In genomic region chr1:166185526-166185925, GRCh38 we compare ENCODE assay signal across 22 cellular contexts. TPM values are rescaled to one million over a fixed set of nuclear protein-coding genes. Genes with fewer than 3 reads are reported as not detected.
DNase-seq lines count a peak whose midpoint lies in the region; ATAC-seq and TF ChIP-seq lines count a peak whose summit lies in the region.
"Had no signal": no experiment of that assay in that cellular context is flagged by ENCODE, and none has a peak within 500 bp of the region (broad histone marks: within the 10 kb centered on the region; RNA-seq: fewer than 3 reads in every experiment).

No MANE protein-coding gene starts in this region.

- CTCF ChIA-PET in mammary epithelial cell (lab: Charles Lee; ENCODE audit: low non-redundant PET) = no interaction called here

- DNase-seq in mammary epithelial cell (no peak), breast epithelium (ENCODE audit: low spot score in 2 of 2) (no peak), SK-N-DZ (ENCODE audit: low spot score) (peak; percentile 8), NCI-H2196 treated with DMSO at 0.1 percent for 48 hours (lab: John Stamatoyannopoulos, UW; ENCODE audit: unreplicated experiment) (no peak)
- no peak for DNase-seq in stimulated activated CD4-positive, alpha-beta T cell treated with anti-CD3 and anti-CD28 coated beads, Interleukin-4, amount 100 ng/mL, for 1 hour
- DNase-seq: 8988T; AML-193; BE2C; CD4-positive, alpha-beta T cell; CD8-positive, alpha-beta memory T cell; DMS 273 treated with DMSO at 0.1 percent for 48 hours; DMS79; GDM1; HFFc6 had no signal

- dilution Hi-C loops in mammary epithelial cell (cut with HindIII; ENCODE audit: low sequenced_read_pairs) = no loop called here

- ATAC-seq in GM18511 (IDR thresholded peaks at IDR 0.05; ENCODE audit: unreplicated experiment) = no peak
- ATAC-seq: A549, GM12878 had no signal

- H3K27me3 ChIP-seq in mammary epithelial cell (ENCODE audit: insufficient read depth, low read length) = no peaks in the 10 kb centered on the region
- no peaks in the 10 kb centered on the region for H3K27me3 ChIP-seq in breast epithelium
- H3K27me3 ChIP-seq: BE2C; BLaER1 treated with 17β-estradiol and CSF1 and Interleukin-3, amounts not matched to agents 10 nM and 100 nM had no signal

- intact Hi-C loops in mammary epithelial cell (cut with micrococcal nuclease) = no loop called here
- intact Hi-C loops in breast epithelium (cut with DNase I; ENCODE audit: low total_unique reads) = no loop called here

- peak overlapping the region; percentile 56 for H3K4me2 ChIP-seq in mammary epithelial cell (ENCODE audit: insufficient read depth, low read depth, low read length)
- H3K4me2 ChIP-seq: A549; BLaER1 treated with 17β-estradiol and CSF1 and Interleukin-3, amounts not matched to agents 10 nM and 100 nM had no signal

- WGBS in mammary epithelial cell (ENCODE audit: low coverage, missing lambda C conversion rate) = 86% methylated on average over 3 of the region's 4 CpGs
- WGBS in mesodermal cell (ENCODE audit: insufficient coverage in 2 of 2), 2 experiments = 90 to 95% methylated on average over 3 of the region's 4 CpGs

- TF ChIP-seq CTCF in mammary epithelial cell (conservative IDR thresholded peaks at IDR 0.05 in 1 of 2, IDR thresholded peaks at IDR 0.05 in 1 of 2; ENCODE audit: extremely low read depth in 1 of 2, insufficient read depth in 1 of 2, low read depth in 1 of 2, low read length in 2 of 2) (no peak), breast epithelium (IDR thresholded peaks at IDR 0.05) (no peak)

- H3K4me1 ChIP-seq in mammary epithelial cell (ENCODE audit: insufficient read depth, low read length) = peaks cover 31% of the 10 kb centered on the region
- H3K4me1 ChIP-seq in breast epithelium = no peaks in the 10 kb centered on the region
- H3K4me1 ChIP-seq in mesodermal cell (ENCODE audit: control insufficient read depth, insufficient read depth, low read length, poor library complexity, severe bottlenecking) = peaks cover 24% of the 10 kb centered on the region
- H3K4me1 ChIP-seq: A549, HAP-1 had no signal

- H3K79me2 ChIP-seq in mammary epithelial cell (ENCODE audit: insufficient read depth, low read length) = no peaks in the 10 kb centered on the region

- no peaks in the 10 kb centered on the region for H3K36me3 ChIP-seq in mammary epithelial cell (ENCODE audit: insufficient read depth, low read length)
- no peaks in the 10 kb centered on the region for H3K36me3 ChIP-seq in breast epithelium
- H3K36me3 ChIP-seq in mesodermal cell (ENCODE audit: control insufficient read depth, insufficient read depth, low read length) = no peaks in the 10 kb centered on the region
- H3K36me3 ChIP-seq: BE2C; BLaER1 treated with 17β-estradiol and CSF1 and Interleukin-3, amounts not matched to agents 10 nM and 100 nM; HAP-1 had no signal

- in situ Hi-C loops in mammary epithelial cell (cut with MboI; ENCODE audit: low sequenced_read_pairs in 2 of 2) = no loop called here

- no TSS peak for BruUV-seq in mammary epithelial cell (replicated peaks; lab: Mats Ljungman, UMichigan)

- H2AFZ ChIP-seq in mammary epithelial cell (ENCODE audit: low read depth, low read length) = no peak overlapping the region
- H2AFZ ChIP-seq: GM23248 had no signal

- H4K20me1 ChIP-seq in mammary epithelial cell (ENCODE audit: insufficient read depth, low read length) = no peaks in the 10 kb centered on the region
- H4K20me1 ChIP-seq: BLaER1 treated with 17β-estradiol and CSF1 and Interleukin-3, amounts not matched to agents 10 nM and 100 nM had no signal

- H3K4me3 ChIP-seq in mammary epithelial cell (replicated peaks in 1 of 3; ENCODE audit: insufficient read depth in 1 of 3, low read depth in 2 of 3, low read length in 3 of 3) (no peak overlapping the region), breast epithelium (no peak overlapping the region), mesodermal cell (ENCODE audit: extremely low read depth, insufficient read depth, low read length, poor library complexity, severe bottlenecking) (no peak overlapping the region)
- H3K4me3 ChIP-seq: A549; BLaER1 treated with 17β-estradiol and CSF1 and Interleukin-3, amounts not matched to agents 10 nM and 100 nM; GM12878; GM23248; HAP-1 had no signal

- H3K9me3 ChIP-seq in mammary epithelial cell (replicated peaks; ENCODE audit: insufficient read depth, low read length) (no peaks in the 10 kb centered on the region), breast epithelium (no peaks in the 10 kb centered on the region), mesodermal cell (ENCODE audit: control insufficient read depth, low read length) (no peaks in the 10 kb centered on the region)
- H3K9me3 ChIP-seq: A549; BE2C; BLaER1 treated with 17β-estradiol and CSF1 and Interleukin-3, amounts not matched to agents 10 nM and 100 nM; HAP-1 had no signal

- no peak for TF ChIP-seq POLR2A in breast epithelium (IDR thresholded peaks at IDR 0.05)

- no peak overlapping the region for H3K9ac ChIP-seq in mammary epithelial cell (ENCODE audit: insufficient read depth, low read length)
- H3K9ac ChIP-seq: BLaER1 treated with 17β-estradiol and CSF1 and Interleukin-3, amounts not matched to agents 10 nM and 100 nM; GM23248 had no signal

- H3K27ac ChIP-seq in mammary epithelial cell (ENCODE audit: insufficient read depth, low read depth, low read length) (no peak overlapping the region), breast epithelium (no peak overlapping the region), mesodermal cell (ENCODE audit: low read depth, low read length, severe bottlenecking) (peak overlapping the region; percentile 11)
- H3K27ac ChIP-seq: A549; BLaER1 treated with 17β-estradiol and CSF1 and Interleukin-3, amounts not matched to agents 10 nM and 100 nM; GM23248 had no signal

RNA-seq across cellular contexts. Expression of gene FAM78B, which starts 18.7 kb away (rescaled TPM):
- total RNA-seq in mammary epithelial cell (under 1 TPM; 0.33 to 0.40 TPM), breast epithelium (1 to 10 TPM in 2 of 3 donors, under 1 TPM in 1; 0.98 to 3.2 (median 1.2) TPM)
- polyA plus RNA-seq in mammary epithelial cell = 0.25 TPM
- polyA minus RNA-seq in mammary epithelial cell = not detected
- 4.3 and 6.3 TPM in 2 replicates for polyA plus RNA-seq in SK-N-DZ (2014; cell fraction: cytosol; rRNA removed)
- 5.0 and 5.6 TPM in 2 replicates for polyA plus RNA-seq in SK-N-DZ (2014; cell fraction: nucleus; rRNA removed)
- polyA plus RNA-seq in mesodermal cell (2013, experiment 1 of 2) = 1.3 TPM
- polyA plus RNA-seq in mesodermal cell (2013, experiment 2 of 2) = 1.1 TPM
- polyA plus RNA-seq: CD14-positive monocyte; CD8-positive, alpha-beta memory T cell had no signal
